ENCODE assay signal across 10 cellular contexts in the genomic region with DNA sequence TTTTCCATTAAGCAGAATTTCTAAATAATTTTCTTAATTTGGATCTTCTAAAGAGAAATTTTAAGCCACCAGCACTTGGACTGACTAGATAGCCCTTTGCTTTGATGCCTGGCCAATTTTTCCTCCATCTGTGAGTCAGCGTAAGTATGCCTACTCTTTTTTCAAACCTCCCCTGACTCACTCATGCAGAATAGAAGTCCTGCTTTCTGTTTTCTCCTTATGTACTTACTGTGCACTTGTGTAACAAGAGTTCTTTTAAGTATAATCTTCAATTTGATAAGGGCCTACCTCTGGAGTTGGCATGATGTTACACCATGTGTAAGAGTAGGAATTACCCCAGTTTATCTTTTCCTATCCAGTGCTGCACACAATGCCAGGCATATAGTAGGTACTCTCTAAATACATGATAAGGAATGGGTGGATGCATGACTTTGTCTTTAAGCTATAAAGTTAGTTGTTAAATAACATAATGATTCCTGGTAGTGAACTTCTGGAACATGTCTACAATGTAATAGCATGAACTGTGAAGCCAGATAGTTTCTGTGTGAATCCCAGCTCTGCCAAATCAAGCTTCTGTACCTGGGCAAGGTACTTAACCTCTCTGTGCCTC.
A peak's percentile ranks its signal among the peaks of the same experiment; 100 is the strongest.
DNase-seq lines count a peak whose midpoint lies in the region; ATAC-seq and TF ChIP-seq lines count a peak whose summit lies in the region.
"Had no signal": no experiment of that assay in that cellular context is flagged by ENCODE, and none has a peak within 500 bp of the region (broad histone marks: within the 10 kb centered on the region; RNA-seq: fewer than 3 reads in every experiment).

No MANE protein-coding gene starts in this region.

- H3K4me3 Mint-ChIP-seq in natural killer cell treated with Interleukin-12 subunit alpha and Interleukin-12 subunit beta and Interleukin-15 and Interleukin-18, amount 100 ng/mL, for 72 hours: peak overlapping the region; percentile 13
- H3K4me3 Mint-ChIP-seq in natural killer cell: no peak overlapping the region
- H3K4me3 Mint-ChIP-seq: H9 had no signal

- H3K36me3 ChIP-seq in colonic mucosa: no peaks in the 10 kb centered on the region
- H3K36me3 ChIP-seq in mucosa of descending colon (ENCODE audit: low read depth): no peaks in the 10 kb centered on the region
- H3K36me3 ChIP-seq in aorta (ENCODE audit: control insufficient read depth in 1 of 2, insufficient read depth in 2 of 2, low read length in 1 of 2): no peaks in the 10 kb centered on the region

- peaks cover 4 to 6% of the 10 kb centered on the region in 2 donors for H3K4me1 Mint-ChIP-seq in natural killer cell treated with Interleukin-12 subunit alpha and Interleukin-12 subunit beta and Interleukin-15 and Interleukin-18, amount 100 ng/mL, for 72 hours (ENCODE audit: low read depth in 2 of 2)
- no peaks in the 10 kb centered on the region for H3K4me1 Mint-ChIP-seq in natural killer cell

- H3K9ac ChIP-seq in colonic mucosa (ENCODE audit: low read depth in 2 of 2, low read length in 2 of 2): no peak overlapping the region

- WGBS in aorta, 2 donors: 16 to 18% methylated on average over 1 of the region's 1 CpG

- no peak for ATAC-seq in natural killer cell treated with Interleukin-12 subunit alpha and Interleukin-12 subunit beta and Interleukin-15 and Interleukin-18, amount 100 ng/mL, for 72 hours
- ATAC-seq in natural killer cell (no peak), mucosa of descending colon (peak; percentile 27), aorta (ENCODE audit: low FRiP score) (peak; percentile 46), GM19397 (IDR thresholded peaks at IDR 0.05; ENCODE audit: unreplicated experiment) (no peak), HG03565 (IDR thresholded peaks at IDR 0.05; ENCODE audit: unreplicated experiment) (no peak), HG02798 (IDR thresholded peaks at IDR 0.05; ENCODE audit: poor library complexity, unreplicated experiment) (no peak)
- ATAC-seq: stimulated activated naive CD8-positive, alpha-beta T cell treated with anti-CD3 and anti-CD28 coated beads, Interleukin-15, Interleukin-2, amounts not matched to agents 100 U/mL and 50 U/mL, for 24 hours had no signal

- H3K9me3 Mint-ChIP-seq in natural killer cell treated with Interleukin-12 subunit alpha and Interleukin-12 subunit beta and Interleukin-15 and Interleukin-18, amount 100 ng/mL, for 72 hours: peaks cover 12% of the 10 kb centered on the region
- H3K9me3 Mint-ChIP-seq in natural killer cell: peaks cover 6 to 12% of the 10 kb centered on the region in 2 donors

- no peaks in the 10 kb centered on the region for H3K27me3 Mint-ChIP-seq in natural killer cell treated with Interleukin-12 subunit alpha and Interleukin-12 subunit beta and Interleukin-15 and Interleukin-18, amount 100 ng/mL, for 72 hours
- no peaks in the 10 kb centered on the region for H3K27me3 Mint-ChIP-seq in natural killer cell (ENCODE audit: low read depth in 2 of 2)

- H3K4me3 ChIP-seq in colonic mucosa (no peak overlapping the region), mucosa of descending colon (no peak overlapping the region), aorta (ENCODE audit: low read length in 2 of 2) (peak overlapping the region; percentile 16 to 67)

- H3K27ac Mint-ChIP-seq in natural killer cell treated with Interleukin-12 subunit alpha and Interleukin-12 subunit beta and Interleukin-15 and Interleukin-18, amount 100 ng/mL, for 72 hours: no peak overlapping the region
- H3K27ac Mint-ChIP-seq in natural killer cell: no peak overlapping the region

- H3K4me1 ChIP-seq in colonic mucosa: no peaks in the 10 kb centered on the region
- H3K4me1 ChIP-seq in mucosa of descending colon (ENCODE audit: low read depth): no peaks in the 10 kb centered on the region
- peaks cover 0 to 4% of the 10 kb centered on the region in 2 donors for H3K4me1 ChIP-seq in aorta (ENCODE audit: control insufficient read depth in 1 of 2, insufficient read depth in 2 of 2, low read length in 2 of 2)

- no peaks in the 10 kb centered on the region for H3K9me3 ChIP-seq in colonic mucosa
- H3K9me3 ChIP-seq in mucosa of descending colon: no peaks in the 10 kb centered on the region
- H3K9me3 ChIP-seq in aorta (ENCODE audit: control insufficient read depth, low read length): no peaks in the 10 kb centered on the region

- H3K27me3 ChIP-seq in colonic mucosa (no peaks in the 10 kb centered on the region), aorta (ENCODE audit: control insufficient read depth in 1 of 2, insufficient read depth in 2 of 2, low read length in 1 of 2) (no peaks in the 10 kb centered on the region)

- H3K27ac ChIP-seq in colonic mucosa (peak overlapping the region; percentile 11), aorta (ENCODE audit: low read depth in 1 of 2, low read length in 2 of 2) (no peak overlapping the region)

- TF ChIP-seq CTCF in natural killer cell (IDR thresholded peaks at IDR 0.05) (no peak), colonic mucosa (IDR thresholded peaks at IDR 0.05) (no peak), mucosa of descending colon (IDR thresholded peaks at IDR 0.05) (no peak)

- intact Hi-C loops in natural killer cell (cut with micrococcal nuclease): no loop called here
- intact Hi-C loops in colonic mucosa (cut with DNase I): no loop called here
- intact Hi-C loops in mucosa of descending colon (cut with DNase I, micrococcal nuclease): no loop called here
- intact Hi-C loops in aorta (cut with DNase I): no loop called here

- no peaks in the 10 kb centered on the region for H3K36me3 Mint-ChIP-seq in natural killer cell treated with Interleukin-12 subunit alpha and Interleukin-12 subunit beta and Interleukin-15 and Interleukin-18, amount 100 ng/mL, for 72 hours
- H3K36me3 Mint-ChIP-seq in natural killer cell: no peaks in the 10 kb centered on the region

- DNase-seq in natural killer cell treated with Interleukin-12 subunit alpha and Interleukin-12 subunit beta and Interleukin-15 and Interleukin-18, amount 100 ng/mL, for 72 hours (ENCODE audit: low spot score): no peak
- DNase-seq in natural killer cell: no peak
- no peak for DNase-seq in colonic mucosa
- DNase-seq in mucosa of descending colon: peak in 1 of 3 donors; percentile 11
- no peak for DNase-seq in aorta
- DNase-seq: H9; stimulated activated naive CD8-positive, alpha-beta T cell treated with anti-CD3 and anti-CD28 coated beads, Interleukin-15, Interleukin-2, amounts not matched to agents 100 U/mL and 50 U/mL, for 24 hours had no signal

Comparison
In these comparisons a context has a peak if more than half of its experiments do, and no peak if none do; other contexts are left out.
1. ATAC-seq: peak in mucosa of descending colon (single experiment) and aorta (single experiment); none in natural killer cell treated with Interleukin-12 subunit alpha and Interleukin-12 subunit beta and Interleukin-15 and Interleukin-18, amount 100 ng/mL, for 72 hours (0 of 2), natural killer cell (0 of 3), GM19397 (single experiment), HG03565 (single experiment) and HG02798 (single experiment).
2. H3K4me3 ChIP-seq: peak in aorta (2 of 2); none in colonic mucosa (single experiment) and mucosa of descending colon (single experiment).